1 cellular context compared by ENCODE assay signal in genomic region chr14:24093901-24094838, GRCh38.
A peak's percentile ranks its signal among the peaks of the same experiment; 100 is the strongest.
TF ChIP-seq lines count a peak whose summit lies in the region.

Gene PCK2, plus strand, starts transcription at chr14:24094311. Its CDS starts 95 bp downstream, at chr14:24094406.

TF ChIP-seq in IMR-90, 13 proteins besides CTCF, POLR2A, EP300 and RAD21:
- peak; percentile 72; the same call in 1 of the 2 replicates for TF ChIP-seq MAZ (IDR thresholded peaks at IDR 0.05; ENCODE audit: borderline replicate concordance, low read depth, low read length)
- TF ChIP-seq SMC3 (IDR thresholded peaks at IDR 0.05; ENCODE audit: low read depth, low read length), result no peak
- TF ChIP-seq CEBPB (IDR thresholded peaks at IDR 0.05; ENCODE audit: low read depth, low read length), result peak; percentile 71
